ENCODE assay signal across 26 cellular contexts in genomic region chr2:82834893-82835292, GRCh38.
"Had no signal": no experiment of that assay in that cellular context is flagged by ENCODE, and none has a peak within 500 bp of the region (broad histone marks: within the 10 kb centered on the region; RNA-seq: fewer than 3 reads in every experiment).

No MANE protein-coding gene starts in this region.

- H3K27me3 ChIP-seq: stomach, suprapubic skin, testis, thyroid gland, tibial artery, tibial nerve, transverse colon, upper lobe of left lung, upper lobe of right lung, uterus, vagina had no signal

- H3K36me3 ChIP-seq: stomach, suprapubic skin, thoracic aorta, thyroid gland, tibial artery, tibial nerve, transverse colon, upper lobe of left lung, upper lobe of right lung, uterus, vagina had no signal

- H3K9me3 ChIP-seq: stomach, suprapubic skin, testis, thoracic aorta, thyroid gland, tibial artery, tibial nerve, transverse colon, upper lobe of left lung, upper lobe of right lung, uterus, vagina had no signal

- DNase-seq: stimulated activated CD4-positive, alpha-beta T cell treated with anti-CD3 and anti-CD28 coated beads, Interleukin-2, amount 100 ng/mL, for 48 hours; stimulated activated CD4-positive, alpha-beta T cell treated with anti-CD3 and anti-CD28 coated beads, Interleukin-4, amount 100 ng/mL, for 1 hour; stimulated activated CD4-positive, alpha-beta T cell treated with anti-CD3 and anti-CD28 coated beads, Interleukin-4, amount 100 ng/mL, for 24 hours; stimulated activated CD4-positive, alpha-beta T cell treated with anti-CD3 and anti-CD28 coated beads, Interleukin-4, amount 100 ng/mL, for 4 hours; stimulated activated CD8-positive, alpha-beta memory T cell treated with anti-CD3 and anti-CD28 coated beads, Interleukin-4, amount 100 ng/mL, for 48 hours; stimulated activated naive B cell treated with anti-CD40 and anti-IgM and Interleukin-4, amounts not matched to agents 10 μg/mL and 1 μg/mL and 100 μg/mL, for 72 hours; stimulated activated naive CD4-positive, alpha-beta T cell; stimulated activated naive CD4-positive, alpha-beta T cell treated with Interleukin-2 at 50 U/mL for 16 hours; stimulated activated naive CD8-positive, alpha-beta T cell treated with anti-CD3 and anti-CD28 coated beads, Interleukin-15, amount 100 ng/mL, for 72 hours; stimulated activated naive CD8-positive, alpha-beta T cell treated with anti-CD3 and anti-CD28 coated beads, Interleukin-15, Interleukin-2, amounts not matched to agents 100 U/mL and 50 U/mL, for 24 hours; stomach; substantia nigra; testis; thyroid gland; tibial artery; transverse colon; upper lobe of left lung; upper lobe of right lung; uterus had no signal

- FAIRE-seq: urothelium cell line had no signal

- H3K27ac ChIP-seq: stomach, suprapubic skin, testis, thoracic aorta, thyroid gland, tibial artery, tibial nerve, transverse colon, upper lobe of left lung, upper lobe of right lung, uterus, vagina had no signal

- ATAC-seq: stimulated activated effector memory CD8-positive, alpha-beta T cell treated with anti-CD3 and anti-CD28 coated beads, Interleukin-12 subunit alpha, Interleukin-12 subunit beta, amount 100 ng/mL, for 72 hours; stimulated activated memory B cell treated with anti-CD40 and anti-IgM and Interleukin-4, amounts not matched to agents 10 μg/mL and 1 μg/mL and 100 μg/mL, for 72 hours; stimulated activated naive B cell treated with anti-CD40 and anti-IgM and Interleukin-4, amounts not matched to agents 10 μg/mL and 1 μg/mL and 100 μg/mL, for 72 hours; stimulated activated naive CD8-positive, alpha-beta T cell treated with anti-CD3 and anti-CD28 coated beads, Interleukin-15, amount 100 ng/mL, for 72 hours; stimulated activated naive CD8-positive, alpha-beta T cell treated with anti-CD3 and anti-CD28 coated beads, Interleukin-15, Interleukin-2, amounts not matched to agents 100 U/mL and 50 U/mL, for 24 hours; upper lobe of right lung had no signal

- H3K4me1 ChIP-seq: stomach, suprapubic skin, testis, thyroid gland, tibial artery, tibial nerve, transverse colon, upper lobe of left lung, upper lobe of right lung, uterus, vagina had no signal

- H3K4me3 ChIP-seq: stomach, suprapubic skin, testis, thoracic aorta, thyroid gland, tibial artery, tibial nerve, transverse colon, upper lobe of left lung, upper lobe of right lung, uterus, vagina had no signal
